Comparison of ENCODE assay signal across 8 cellular contexts in genomic region chr11:59616396-59616982, GRCh38. TPM values are rescaled to one million over a fixed set of nuclear protein-coding genes. Genes with fewer than 3 reads are reported as not detected.
DNase-seq lines count a peak whose midpoint lies in the region; ATAC-seq, FAIRE-seq and TF ChIP-seq lines count a peak whose summit lies in the region.

No MANE protein-coding gene starts in this region.

- peaks cover 25% of the 10 kb centered on the region for H3K4me1 Mint-ChIP-seq in astrocyte (ENCODE audit: low read depth, unreplicated experiment)

- CTCF ChIA-PET in HEK293 (lab: Yijun Ruan, JAX): interaction anchor here (1.2 kb wide), 1 partner anchor 139 kb away, joined by 3 read pairs; the partner anchor contains the start of gene STX3

- no peak for FAIRE-seq in astrocyte (lab: Jason Lieb, UNC)

- peaks cover 0 to 12% of the 10 kb centered on the region in 2 experiments; a peak in 1 of 3 replicates for H3K36me3 ChIP-seq in HEK293 (ENCODE audit: control insufficient read depth in 2 of 2, insufficient read depth in 1 of 2, low read length in 2 of 2)
- H3K36me3 ChIP-seq in astrocyte (ENCODE audit: insufficient read depth, low read length): no peaks in the 10 kb centered on the region
- no peaks in the 10 kb centered on the region for H3K36me3 ChIP-seq in thoracic aorta

- DNase-seq in astrocyte (ENCODE audit: low read depth): no peak
- DNase-seq in thoracic aorta (ENCODE audit: low spot score): no peak

- peaks cover 37% of the 10 kb centered on the region for H3K79me2 ChIP-seq in astrocyte (ENCODE audit: insufficient read depth, low read length)

- peak overlapping the region; percentile 85 for H3K4me2 ChIP-seq in astrocyte (ENCODE audit: low read length)

- H3K9me3 ChIP-seq in HEK293 (ENCODE audit: control insufficient read depth, insufficient read depth, low read depth, low read length) (no peaks in the 10 kb centered on the region), astrocyte (ENCODE audit: insufficient read depth, low read depth, low read length) (no peaks in the 10 kb centered on the region), thoracic aorta (no peaks in the 10 kb centered on the region)

- peak overlapping the region; percentile 91 for H2AFZ ChIP-seq in astrocyte (ENCODE audit: low read depth, low read length)

- H4K20me1 ChIP-seq in astrocyte (ENCODE audit: insufficient read depth, low read length): peaks cover 35% of the 10 kb centered on the region

- H3K27ac Mint-ChIP-seq in astrocyte (ENCODE audit: unreplicated experiment): peak overlapping the region; percentile 88

- H3K9me3 Mint-ChIP-seq in astrocyte (ENCODE audit: unreplicated experiment): no peaks in the 10 kb centered on the region

- TF ChIP-seq CTCF in 22Rv1 (IDR thresholded peaks at IDR 0.05) (no peak), HEK293 (tag by site-specific recombination; IDR thresholded peaks at IDR 0.05) (no peak), astrocyte (IDR thresholded peaks at IDR 0.05; ENCODE audit: insufficient read depth, low read depth, low read length) (no peak), thoracic aorta (IDR thresholded peaks at IDR 0.05) (no peak)

- H3K4me3 Mint-ChIP-seq in astrocyte (ENCODE audit: unreplicated experiment): peak overlapping the region; percentile 88

- no peaks in the 10 kb centered on the region for H3K27me3 Mint-ChIP-seq in astrocyte (ENCODE audit: low read depth, unreplicated experiment)

- H3K9ac ChIP-seq in astrocyte (ENCODE audit: low read length): peak overlapping the region; percentile 79

- no peaks in the 10 kb centered on the region for H3K36me3 Mint-ChIP-seq in astrocyte (ENCODE audit: low read depth, unreplicated experiment)

- H3K27me3 ChIP-seq in astrocyte (ENCODE audit: insufficient read depth, low read length) (no peaks in the 10 kb centered on the region), layer of hippocampus (ENCODE audit: control insufficient read depth, insufficient read depth, low read length) (no peaks in the 10 kb centered on the region), thoracic aorta (replicated peaks; ENCODE audit: insufficient read depth) (no peaks in the 10 kb centered on the region)

- H3K4me1 ChIP-seq in HEK293 (ENCODE audit: control insufficient read depth, insufficient read depth, low read length): no peaks in the 10 kb centered on the region
- H3K4me1 ChIP-seq in astrocyte (ENCODE audit: insufficient read depth, low read length): peaks cover 15% of the 10 kb centered on the region
- H3K4me1 ChIP-seq in thoracic aorta (ENCODE audit: control insufficient read depth in 1 of 2, low read depth in 2 of 2): peaks cover 24 to 36% of the 10 kb centered on the region in 2 donors

- no peak for ATAC-seq in thoracic aorta (ENCODE audit: insufficient number of reproducible peaks, low FRiP score, low read depth)
- no peak for ATAC-seq in HG03135 (IDR thresholded peaks at IDR 0.05; ENCODE audit: unreplicated experiment)
- ATAC-seq in GM19351 (IDR thresholded peaks at IDR 0.05; ENCODE audit: unreplicated experiment): no peak
- ATAC-seq in HG02938 (IDR thresholded peaks at IDR 0.05; ENCODE audit: unreplicated experiment): no peak

- POLR2A ChIA-PET in HEK293 (lab: Yijun Ruan, JAX): interaction anchor here (0.6 to 3.2 kb wide), 13 partner anchors 12 to 168 kb away, joined by 3 to 39 read pairs (median 4); partner anchors contain the start of genes PATL1 and STX3

- H3K27ac ChIP-seq in 22Rv1: peak overlapping the region; percentile 90
- H3K27ac ChIP-seq in HEK293 (ENCODE audit: extremely low read depth, low read depth, low read length): peak overlapping the region; percentile 13; the same call in 1 of the 2 replicates
- H3K27ac ChIP-seq in astrocyte (ENCODE audit: low read depth, low read length): peak overlapping the region; percentile 74
- H3K27ac ChIP-seq in layer of hippocampus (ENCODE audit: low read depth, low read length): peak overlapping the region; percentile 88
- peak overlapping the region; percentile 89 to 93 for H3K27ac ChIP-seq in thoracic aorta

- H3K4me3 ChIP-seq in HEK293 (ENCODE audit: low read depth, low read length) (peak overlapping the region; percentile 30), astrocyte (ENCODE audit: insufficient read depth, low read depth, low read length) (peak overlapping the region; percentile 59), thoracic aorta (peak overlapping the region; percentile 76)

TF ChIP-seq in HEK293, 187 proteins besides CTCF, POLR2A, EP300 and RAD21:
- TF ChIP-seq ZFHX2 (tag by site-specific recombination; conservative IDR thresholded peaks at IDR 0.05) (peak; percentile 54), ZSCAN23 (tag by site-specific recombination; IDR thresholded peaks at IDR 0.05) (no peak), ZNF114 (tag by site-specific recombination; IDR thresholded peaks at IDR 0.05) (no peak), ZNF121 (tag by site-specific recombination; IDR thresholded peaks at IDR 0.05) (no peak), ZNF585B (tag by site-specific recombination; IDR thresholded peaks at IDR 0.05) (no peak), ZNF335 (tag by site-specific recombination; conservative IDR thresholded peaks at IDR 0.05) (peak; percentile 76), ZNF776 (tag by site-specific recombination; IDR thresholded peaks at IDR 0.05; ENCODE audit: borderline replicate concordance) (no peak), IKZF3 (tag by site-specific recombination; IDR thresholded peaks at IDR 0.05) (no peak), ZNF624 (tag by site-specific recombination; IDR thresholded peaks at IDR 0.05) (no peak), ZNF423 (tag by site-specific recombination; IDR thresholded peaks at IDR 0.05) (no peak), ZNF561 (tag by site-specific recombination; IDR thresholded peaks at IDR 0.05; ENCODE audit: borderline replicate concordance) (no peak), GLIS1 (tag by site-specific recombination; IDR thresholded peaks at IDR 0.05) (0 out of 2 replicates have a peak, but pooled peaks have one; percentile 16), ZBTB20 (tag by site-specific recombination; IDR thresholded peaks at IDR 0.05) (peak; percentile 94), PRDM1 (tag by site-specific recombination; IDR thresholded peaks at IDR 0.05) (peak; percentile 20; the same call in 1 of the 2 replicates), GFI1B (tag by site-specific recombination; IDR thresholded peaks at IDR 0.05) (no peak), EGR2 (tag by site-specific recombination; IDR thresholded peaks at IDR 0.05; ENCODE audit: low read depth) (peak; percentile 34; the same call in 1 of the 2 replicates), KLF9 (tag by site-specific recombination; IDR thresholded peaks at IDR 0.05; ENCODE audit: low read depth) (peak; percentile 65), PRDM10 (tag by site-specific recombination; IDR thresholded peaks at IDR 0.05) (peak; percentile 96)
- TF ChIP-seq, protein P1, sequence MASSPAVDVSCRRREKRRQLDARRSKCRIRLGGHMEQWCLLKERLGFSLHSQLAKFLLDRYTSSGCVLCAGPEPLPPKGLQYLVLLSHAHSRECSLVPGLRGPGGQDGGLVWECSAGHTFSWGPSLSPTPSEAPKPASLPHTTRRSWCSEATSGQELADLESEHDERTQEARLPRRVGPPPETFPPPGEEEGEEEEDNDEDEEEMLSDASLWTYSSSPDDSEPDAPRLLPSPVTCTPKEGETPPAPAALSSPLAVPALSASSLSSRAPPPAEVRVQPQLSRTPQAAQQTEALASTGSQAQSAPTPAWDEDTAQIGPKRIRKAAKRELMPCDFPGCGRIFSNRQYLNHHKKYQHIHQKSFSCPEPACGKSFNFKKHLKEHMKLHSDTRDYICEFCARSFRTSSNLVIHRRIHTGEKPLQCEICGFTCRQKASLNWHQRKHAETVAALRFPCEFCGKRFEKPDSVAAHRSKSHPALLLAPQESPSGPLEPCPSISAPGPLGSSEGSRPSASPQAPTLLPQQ (tag by site-specific recombination; IDR thresholded peaks at IDR 0.05): 0 out of 2 replicates have a peak, but pooled peaks have one; percentile 33

RNA-seq across cellular contexts. Expression of gene OSBP, which starts 0.9 kb away (rescaled TPM):
- 48.6 and 52.0 TPM in 2 replicates for total RNA-seq in astrocyte
- 10 to 100 TPM; 38.4 to 41.8 TPM for total RNA-seq in thoracic aorta

RNA-seq across cellular contexts. Expression of gene PATL1, which starts 52.3 kb away (rescaled TPM):
- total RNA-seq in astrocyte (37.3 and 38.1 TPM in 2 replicates), thoracic aorta (10 to 100 TPM in 1 of 2 donors, 1 to 10 TPM in 1; 9.3 to 16.3 TPM)

Comparison
In these comparisons a context has a peak if more than half of its experiments do, and no peak if none do; other contexts are left out.
1. H3K27ac ChIP-seq: peak in every context shown above with its lines; median percentile 91 in thoracic aorta; 90 in 22Rv1; 88 in layer of hippocampus; 74 in astrocyte; 13 in HEK293.